ENCODE assay signal across 13 cellular contexts in the genomic region with DNA sequence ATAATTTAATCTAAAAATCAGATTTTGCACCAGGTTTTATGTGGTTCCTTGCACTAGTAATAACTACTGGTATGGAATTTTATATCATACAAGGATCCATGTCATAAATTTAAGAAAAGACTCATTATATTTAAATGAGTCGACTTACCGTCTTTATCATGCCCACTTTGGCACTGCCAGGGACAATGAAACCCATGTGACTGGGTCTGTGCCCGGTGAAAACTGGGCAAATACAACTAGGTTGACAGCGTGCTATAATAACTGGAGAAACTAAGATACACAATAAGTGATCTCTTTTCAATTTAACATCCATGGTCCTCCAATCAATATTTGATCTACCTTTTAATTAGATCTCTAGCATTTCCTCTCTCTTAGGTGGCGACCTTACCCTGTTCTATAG.
DNase-seq lines count a peak whose midpoint lies in the region; ATAC-seq and TF ChIP-seq lines count a peak whose summit lies in the region.
"Had no signal": no experiment of that assay in that cellular context is flagged by ENCODE, and none has a peak within 500 bp of the region (broad histone marks: within the 10 kb centered on the region; RNA-seq: fewer than 3 reads in every experiment).

No MANE protein-coding gene starts in this region.

- H3K9me2 ChIP-seq in PC-3 (replicated peaks; ENCODE audit: low read length), result no peaks in the 10 kb centered on the region

- H3K9me3 ChIP-seq in PC-3 (ENCODE audit: low read length) (no peaks in the 10 kb centered on the region), lung (ENCODE audit: control insufficient read depth in 2 of 2, insufficient read depth in 1 of 2, low read length in 1 of 2) (no peaks in the 10 kb centered on the region)

- no peaks in the 10 kb centered on the region for H3K9me3 Mint-ChIP-seq in Calu3 (ENCODE audit: low read depth, unreplicated experiment)
- H3K9me3 Mint-ChIP-seq in activated naive CD4-positive, alpha-beta T cell treated with anti-CD3 and anti-CD28 coated beads for 36 hours, result peaks cover 7% of the 10 kb centered on the region

- H3K27ac ChIP-seq in PC-3 (ENCODE audit: low read length) (no peak overlapping the region), lung (ENCODE audit: low read depth in 1 of 2, low read length in 1 of 2) (no peak overlapping the region)

- POLR2A ChIA-PET in PC-3 (lab: Charles Lee; ENCODE audit: unreplicated experiment), result no interaction called here

- H3K4me3 ChIP-seq in PC-3 (ENCODE audit: low read length) (no peak overlapping the region), lung (no peak overlapping the region)

- H3K27me3 ChIP-seq in PC-3 (ENCODE audit: low read length), result no peaks in the 10 kb centered on the region
- no peaks in the 10 kb centered on the region for H3K27me3 ChIP-seq in lung (ENCODE audit: control insufficient read depth, insufficient read depth)

- no peak overlapping the region for H3K9ac ChIP-seq in PC-3 (ENCODE audit: low read length)

- no peaks in the 10 kb centered on the region for H3K36me3 Mint-ChIP-seq in Calu3 (ENCODE audit: insufficient read depth, unreplicated experiment)
- H3K36me3 Mint-ChIP-seq in activated naive CD4-positive, alpha-beta T cell treated with anti-CD3 and anti-CD28 coated beads for 36 hours (ENCODE audit: low read depth), result peaks cover 11% of the 10 kb centered on the region

- DNase-seq in Calu3, result no peak
- DNase-seq in PC-3, result no peak
- DNase-seq in lung (ENCODE audit: low spot score), result peak; percentile 1
- DNase-seq in pons (ENCODE audit: low spot score), result peak; percentile 54
- no peak for DNase-seq in islet precursor cell
- no peak for DNase-seq in activated naive CD4-positive, alpha-beta T cell treated with anti-CD3 and anti-CD28 coated beads for 36 hours
- DNase-seq: C1 segment of cervical spinal cord, COR-L47, DMS153, DND-41, GOT3, HCEC 1CT had no signal

- H3K36me3 ChIP-seq in PC-3 (ENCODE audit: low read depth, low read length) (no peaks in the 10 kb centered on the region), lung (ENCODE audit: control insufficient read depth in 2 of 2, insufficient read depth in 2 of 2, low read length in 2 of 2) (no peaks in the 10 kb centered on the region)

- 0 out of 2 replicates have a peak, but pooled peaks cover 6% of the 10 kb centered on the region for H4K20me1 ChIP-seq in PC-3 (ENCODE audit: low read length)

- no peaks in the 10 kb centered on the region for H3K79me2 ChIP-seq in PC-3 (ENCODE audit: low read length)

- no peaks in the 10 kb centered on the region for H3F3A ChIP-seq in PC-3 (ENCODE audit: low read length, unreplicated experiment)

- no peak overlapping the region for H3K4me2 ChIP-seq in PC-3 (ENCODE audit: low read length)

- no peak for TF ChIP-seq CTCF in Calu3 (IDR thresholded peaks at IDR 0.05; ENCODE audit: unreplicated experiment)
- TF ChIP-seq CTCF in PC-3 (conservative IDR thresholded peaks at IDR 0.05; ENCODE audit: low read depth, low read length), result no peak
- TF ChIP-seq CTCF in lung (IDR thresholded peaks at IDR 0.05; ENCODE audit: control extremely low read depth, extremely low read depth), result no peak

- H2AFZ ChIP-seq in PC-3 (ENCODE audit: low read length), result no peak overlapping the region

- 98% methylated on average over 5 of the region's 5 CpGs for WGBS in lung, 2 donors

- H3K4me3 Mint-ChIP-seq in Calu3 (ENCODE audit: low read depth, unreplicated experiment), result no peak overlapping the region
- no peak overlapping the region for H3K4me3 Mint-ChIP-seq in activated naive CD4-positive, alpha-beta T cell treated with anti-CD3 and anti-CD28 coated beads for 36 hours
- H3K4me3 Mint-ChIP-seq: CD4-positive, alpha-beta memory T cell had no signal

- intact Hi-C loops in Calu3 (cut with micrococcal nuclease; ENCODE audit: unreplicated experiment) (no loop called here), PC-3 (cut with micrococcal nuclease) (no loop called here)
- intact Hi-C loops in activated naive CD4-positive, alpha-beta T cell treated with anti-CD3 and anti-CD28 coated beads for 36 hours (cut with micrococcal nuclease), result loop anchor here (10.0 kb wide), 1 partner anchor 345 kb away; a partner anchor contains a TSS

- no peaks in the 10 kb centered on the region for H3K27me3 Mint-ChIP-seq in Calu3 (ENCODE audit: unreplicated experiment)
- H3K27me3 Mint-ChIP-seq in activated naive CD4-positive, alpha-beta T cell treated with anti-CD3 and anti-CD28 coated beads for 36 hours (ENCODE audit: low read depth), result no peaks in the 10 kb centered on the region
- H3K27me3 Mint-ChIP-seq: CD4-positive, alpha-beta memory T cell had no signal

- ATAC-seq in PC-3, result no peak
- no peak for ATAC-seq in lung (ENCODE audit: insufficient read depth, low FRiP score)

- no peak overlapping the region for H3K27ac Mint-ChIP-seq in Calu3 (ENCODE audit: unreplicated experiment)
- H3K27ac Mint-ChIP-seq in activated naive CD4-positive, alpha-beta T cell treated with anti-CD3 and anti-CD28 coated beads for 36 hours, result no peak overlapping the region
- H3K27ac Mint-ChIP-seq: CD4-positive, alpha-beta memory T cell had no signal

- H3K4me1 ChIP-seq in PC-3 (ENCODE audit: insufficient read depth, low read length) (no peaks in the 10 kb centered on the region), lung (ENCODE audit: control insufficient read depth in 2 of 2, insufficient read depth in 2 of 2, low read length in 2 of 2) (peaks cover 2 to 21% of the 10 kb centered on the region in 2 donors)

- BruUV-seq in Calu3 (replicated peaks; lab: Mats Ljungman, UMichigan), result TSS peak; percentile 13
- BruUV-seq in PC-3 (replicated peaks; lab: Mats Ljungman, UMichigan), result TSS peak; percentile 13

- CTCF ChIA-PET in Calu3 (lab: Charles Lee) (no interaction called here), PC-3 (lab: Charles Lee) (interaction anchor here (0.6 kb wide), 1 partner anchor 26 kb away, joined by 12 read pairs; no protein-coding TSS in a partner anchor)
- CTCF ChIA-PET in activated naive CD4-positive, alpha-beta T cell treated with anti-CD3 and anti-CD28 coated beads for 36 hours (lab: Charles Lee), result interaction anchor here (0.6 kb wide), 1 partner anchor 24 kb away, joined by 5 read pairs; no protein-coding TSS in a partner anchor

- no peaks in the 10 kb centered on the region for H3K4me1 Mint-ChIP-seq in Calu3 (ENCODE audit: low read depth, unreplicated experiment)
- H3K4me1 Mint-ChIP-seq in activated naive CD4-positive, alpha-beta T cell treated with anti-CD3 and anti-CD28 coated beads for 36 hours (ENCODE audit: low read depth), result peaks cover 11% of the 10 kb centered on the region

Comparison
In these comparisons a context has a peak if more than half of its experiments do, and no peak if none do; other contexts are left out.
1. DNase-seq: peak in lung (single experiment) and pons (single experiment); none in Calu3 (single experiment), PC-3 (single experiment), islet precursor cell (single experiment) and activated naive CD4-positive, alpha-beta T cell treated with anti-CD3 and anti-CD28 coated beads for 36 hours (single experiment).